ENCODE assay signal across 18 cellular contexts in the genomic region with DNA sequence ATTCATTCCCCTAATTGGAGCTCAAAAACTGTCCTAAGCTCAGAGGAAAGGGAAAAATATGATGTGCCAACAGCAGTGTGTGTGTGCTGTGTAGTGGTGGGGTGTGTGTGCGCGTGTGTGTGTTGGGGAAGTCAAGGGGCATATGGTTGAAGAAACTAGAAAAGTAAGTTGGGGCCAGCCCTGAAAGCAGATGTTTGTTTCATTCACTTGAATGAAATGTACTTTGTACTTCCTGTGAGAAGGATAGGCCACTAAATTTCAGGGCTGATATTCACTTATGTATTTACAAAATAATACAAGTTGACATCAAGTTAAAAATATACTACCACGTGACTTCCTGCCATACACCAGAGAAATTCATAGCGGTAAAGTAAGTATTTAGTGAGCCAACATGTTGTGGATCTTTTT.
DNase-seq lines count a peak whose midpoint lies in the region; ATAC-seq, FAIRE-seq and TF ChIP-seq lines count a peak whose summit lies in the region.
"Had no signal": no experiment of that assay in that cellular context is flagged by ENCODE, and none has a peak within 500 bp of the region (broad histone marks: within the 10 kb centered on the region; RNA-seq: fewer than 3 reads in every experiment).

No MANE protein-coding gene starts in this region.

- TF ChIP-seq CTCF in GM23338 (conservative IDR thresholded peaks at IDR 0.05; ENCODE audit: low read depth in 2 of 2) (no peak), choroid plexus epithelial cell (conservative IDR thresholded peaks at IDR 0.05; ENCODE audit: low read depth, low read length) (no peak), GM13977 (IDR thresholded peaks at IDR 0.05; ENCODE audit: extremely low read depth, insufficient read depth, missing control alignments) (no peak)

- H3K9ac ChIP-seq in skeletal muscle tissue (ENCODE audit: low read depth in 1 of 3, low read length in 3 of 3) = no peak overlapping the region

- H3K9me3 Mint-ChIP-seq in GM23338 = peaks cover 11% of the 10 kb centered on the region
- peaks cover 7% of the 10 kb centered on the region for H3K9me3 Mint-ChIP-seq in natural killer cell treated with Interleukin-12 subunit alpha and Interleukin-12 subunit beta and Interleukin-15 and Interleukin-18, amount 100 ng/mL, for 72 hours

- peaks cover 11% of the 10 kb centered on the region for H3K36me3 Mint-ChIP-seq in GM23338 (ENCODE audit: low read depth)
- H3K36me3 Mint-ChIP-seq in natural killer cell treated with Interleukin-12 subunit alpha and Interleukin-12 subunit beta and Interleukin-15 and Interleukin-18, amount 100 ng/mL, for 72 hours = peaks cover 6% of the 10 kb centered on the region
- H3K36me3 Mint-ChIP-seq: CD14-positive monocyte; immature natural killer cell; naive thymus-derived CD4-positive, alpha-beta T cell had no signal

- DNase-seq in GM03348 (ENCODE audit: low spot score) (peak; percentile 25), GM23338 (ENCODE audit: low spot score) (no peak), choroid plexus epithelial cell (ENCODE audit: low read depth) (peak; percentile 25), frontal cortex (ENCODE audit: low spot score in 2 of 2) (no peak), NCI-H2196 treated with DMSO at 0.1 percent for 48 hours (lab: John Stamatoyannopoulos, UW; ENCODE audit: unreplicated experiment) (no peak), GM13977 (ENCODE audit: low spot score) (no peak)
- no peak for DNase-seq in natural killer cell treated with Interleukin-12 subunit alpha and Interleukin-12 subunit beta and Interleukin-15 and Interleukin-18, amount 100 ng/mL, for 72 hours (ENCODE audit: low spot score)
- DNase-seq: activated CD4-positive, alpha-beta T cell treated with anti-CD3 and anti-CD28 coated beads for 1 hour; body of pancreas; immature natural killer cell; naive thymus-derived CD4-positive, alpha-beta T cell; NCI-H187 treated with DMSO at 0.1 percent for 48 hours; spleen had no signal

- no peaks in the 10 kb centered on the region for H3K79me2 ChIP-seq in GM23338 (replicated peaks; ENCODE audit: insufficient read depth)

- H3K9me3 ChIP-seq in skeletal muscle tissue (ENCODE audit: control insufficient read depth in 3 of 3, low read length in 3 of 3) = no peaks in the 10 kb centered on the region
- H3K9me3 ChIP-seq: body of pancreas had no signal

- H3K4me3 ChIP-seq in GM23338 = no peak overlapping the region
- H3K4me3 ChIP-seq in choroid plexus epithelial cell (ENCODE audit: low read depth, low read length) = no peak overlapping the region
- H3K4me3 ChIP-seq in skeletal muscle tissue (ENCODE audit: low read length in 3 of 3) = no peak overlapping the region
- H3K4me3 ChIP-seq: body of pancreas, HAP-1, SK-N-MC, spleen had no signal

- peaks cover 8% of the 10 kb centered on the region for H3K9me2 ChIP-seq in GM23338 (ENCODE audit: insufficient read depth)

- H3K27me3 ChIP-seq in GM23338 (ENCODE audit: insufficient read depth) (no peaks in the 10 kb centered on the region), skeletal muscle tissue (ENCODE audit: control insufficient read depth in 3 of 3, insufficient read depth in 3 of 3, low read length in 3 of 3) (no peaks in the 10 kb centered on the region)
- H3K27me3 ChIP-seq: body of pancreas, spleen had no signal

- H3K4me1 ChIP-seq in GM23338 (ENCODE audit: insufficient read depth) (peaks cover 10% of the 10 kb centered on the region), skeletal muscle tissue (ENCODE audit: control insufficient read depth in 3 of 3, insufficient read depth in 3 of 3, low read length in 3 of 3) (peaks cover 5 to 22% (median 15%) of the 10 kb centered on the region in 3 donors)

- H2AFZ ChIP-seq in GM23338 = peak overlapping the region; percentile 75

- H3K4me2 ChIP-seq in GM23338 = no peak overlapping the region

- H3K27ac ChIP-seq in GM23338 (ENCODE audit: low read depth) = no peak overlapping the region
- peak overlapping the region; percentile 6 for H3K27ac ChIP-seq in skeletal muscle tissue (ENCODE audit: low read depth, low read length)
- H3K27ac ChIP-seq: epithelial cell of prostate, SK-N-MC had no signal

- H3K36me3 ChIP-seq in GM23338 (ENCODE audit: insufficient read depth) (0 out of 2 replicates have a peak, but pooled peaks cover 4% of the 10 kb centered on the region), skeletal muscle tissue (ENCODE audit: control insufficient read depth in 3 of 3, insufficient read depth in 3 of 3, low read length in 3 of 3) (no peaks in the 10 kb centered on the region)
- H3K36me3 ChIP-seq: HAP-1, spleen had no signal

- no peak overlapping the region for H3K27ac Mint-ChIP-seq in GM23338
- no peak overlapping the region for H3K27ac Mint-ChIP-seq in natural killer cell treated with Interleukin-12 subunit alpha and Interleukin-12 subunit beta and Interleukin-15 and Interleukin-18, amount 100 ng/mL, for 72 hours
- H3K27ac Mint-ChIP-seq: immature natural killer cell; naive thymus-derived CD4-positive, alpha-beta T cell had no signal

- in situ Hi-C loops in GM13977 (cut with MboI; ENCODE audit: low pct_unique_long_range_greater_than_20kb, low sequenced_read_pairs, unreplicated experiment) = no loop called here

- FAIRE-seq in frontal cortex (lab: Jason Lieb, UNC) = no peak

- no peak overlapping the region for H3K4me3 Mint-ChIP-seq in GM23338
- H3K4me3 Mint-ChIP-seq in natural killer cell treated with Interleukin-12 subunit alpha and Interleukin-12 subunit beta and Interleukin-15 and Interleukin-18, amount 100 ng/mL, for 72 hours = no peak overlapping the region
- H3K4me3 Mint-ChIP-seq: CD14-positive monocyte; immature natural killer cell; naive thymus-derived CD4-positive, alpha-beta T cell had no signal

- no peaks in the 10 kb centered on the region for H4K20me1 ChIP-seq in GM23338 (replicated peaks; ENCODE audit: insufficient read depth)

- H3K4me1 Mint-ChIP-seq in GM23338 = peaks cover 24% of the 10 kb centered on the region
- H3K4me1 Mint-ChIP-seq in natural killer cell treated with Interleukin-12 subunit alpha and Interleukin-12 subunit beta and Interleukin-15 and Interleukin-18, amount 100 ng/mL, for 72 hours (ENCODE audit: low read depth in 2 of 2) = peaks cover 0 to 6% of the 10 kb centered on the region in 2 donors

- ATAC-seq in GM23338 = no peak
- no peak for ATAC-seq in natural killer cell treated with Interleukin-12 subunit alpha and Interleukin-12 subunit beta and Interleukin-15 and Interleukin-18, amount 100 ng/mL, for 72 hours
- ATAC-seq: body of pancreas; naive thymus-derived CD4-positive, alpha-beta T cell had no signal

- H3K27me3 Mint-ChIP-seq in GM23338 (ENCODE audit: insufficient read depth, low read depth, poor library complexity) = peaks cover 2% of the 10 kb centered on the region
- H3K27me3 Mint-ChIP-seq in natural killer cell treated with Interleukin-12 subunit alpha and Interleukin-12 subunit beta and Interleukin-15 and Interleukin-18, amount 100 ng/mL, for 72 hours = peaks cover 10 to 28% of the 10 kb centered on the region in 2 donors

- H3F3A ChIP-seq in GM23338 (replicated peaks; ENCODE audit: low read depth) = 0 out of 2 replicates have a peak, but pooled peaks cover 3% of the 10 kb centered on the region

Comparison
In these comparisons a context has a peak if more than half of its experiments do, and no peak if none do; other contexts are left out.
1. DNase-seq: peak in GM03348 (single experiment) and choroid plexus epithelial cell (single experiment); none in GM23338 (single experiment), frontal cortex (0 of 2), NCI-H2196 treated with DMSO at 0.1 percent for 48 hours (single experiment), natural killer cell treated with Interleukin-12 subunit alpha and Interleukin-12 subunit beta and Interleukin-15 and Interleukin-18, amount 100 ng/mL, for 72 hours (single experiment) and GM13977 (single experiment).